6 cellular contexts compared by ENCODE assay signal in the genomic region with DNA sequence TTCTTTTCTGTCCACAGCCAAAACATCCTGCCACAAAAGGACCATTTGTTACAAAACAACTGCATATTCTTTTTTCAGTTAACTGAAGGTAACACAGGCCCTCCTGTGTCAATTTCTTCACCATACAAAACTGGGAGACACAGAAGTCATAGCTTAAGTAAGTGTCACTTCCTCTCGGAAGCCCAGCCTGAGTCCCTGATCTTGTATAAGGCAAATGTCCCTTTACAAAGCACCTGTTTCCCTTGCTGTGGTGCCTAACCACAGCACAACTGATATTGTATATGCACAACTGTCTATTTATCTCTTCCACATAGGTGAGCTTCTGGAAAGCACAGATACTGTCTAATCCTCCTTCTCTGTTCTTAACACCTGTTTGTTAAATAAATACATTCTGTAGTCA.
"Had no signal": no experiment of that assay in that cellular context is flagged by ENCODE, and none has a peak within 500 bp of the region (broad histone marks: within the 10 kb centered on the region; RNA-seq: fewer than 3 reads in every experiment).

No MANE protein-coding gene starts in this region.

- H3K9ac ChIP-seq: KMS-11 had no signal

- H3K27ac Mint-ChIP-seq: GM23338, H9 had no signal

- H3K4me2 ChIP-seq: GM23338, KMS-11 had no signal

- DNase-seq: H9, HCEC 1CT, IMR-90, KBM-7 had no signal

- H3K27ac ChIP-seq: KMS-11 had no signal

- ATAC-seq: GM23338 had no signal

- H2AFZ ChIP-seq: GM23338 had no signal

- H3K4me3 Mint-ChIP-seq: GM23338, H9 had no signal

- H3K4me3 ChIP-seq: GM23338 had no signal
